Comparison of ENCODE assay signal across 8 cellular contexts in genomic region chr19:7652061-7652641, GRCh38. TPM values are rescaled to one million over a fixed set of nuclear protein-coding genes. Genes with fewer than 3 reads are reported as not detected.
DNase-seq lines count a peak whose midpoint lies in the region; ATAC-seq and TF ChIP-seq lines count a peak whose summit lies in the region.

No MANE protein-coding gene starts in this region.

- H3K27me3 ChIP-seq in Caco-2 (replicated peaks; ENCODE audit: control insufficient read depth, insufficient read depth, low read length) (no peaks in the 10 kb centered on the region), HUES64 (ENCODE audit: insufficient read depth, low read length) (peaks cover 29% of the 10 kb centered on the region), OCI-LY1 (ENCODE audit: insufficient read depth, low read length) (0 out of 2 replicates have a peak, but pooled peaks cover 6% of the 10 kb centered on the region), mononuclear cell (ENCODE audit: insufficient read depth, low read length) (no peaks in the 10 kb centered on the region)

- H3K9me3 ChIP-seq in Caco-2: no peaks in the 10 kb centered on the region
- H3K9me3 ChIP-seq in HUES64 (ENCODE audit: insufficient read depth, low read depth, low read length): no peaks in the 10 kb centered on the region
- H3K9me3 ChIP-seq in OCI-LY1 (ENCODE audit: low read length): no peaks in the 10 kb centered on the region
- H3K9me3 ChIP-seq in mononuclear cell (ENCODE audit: low read depth, low read length): no peaks in the 10 kb centered on the region

- H3K27ac ChIP-seq in HUES64 (ENCODE audit: low read depth, low read length) (no peak overlapping the region), OCI-LY1 (ENCODE audit: low read depth, low read length, poor library complexity, severe bottlenecking) (no peak overlapping the region)

- H3K9ac ChIP-seq in HUES64 (ENCODE audit: low read depth, low read length) (no peak overlapping the region), OCI-LY1 (ENCODE audit: low read length) (no peak overlapping the region; the same call in 1 of the 2 replicates)

- H3K36me3 ChIP-seq in Caco-2 (ENCODE audit: control insufficient read depth, insufficient read depth, low read length) (no peaks in the 10 kb centered on the region), HUES64 (ENCODE audit: insufficient read depth, low read length) (no peaks in the 10 kb centered on the region), OCI-LY1 (ENCODE audit: insufficient read depth, low read length) (peaks cover 8% of the 10 kb centered on the region; the same call in 1 of the 2 replicates)

- POLR2A ChIA-PET in Caco-2 (lab: Charles Lee): interaction anchor here (0.7 kb wide), 1 partner anchor 405 kb away, joined by 3 read pairs; no protein-coding TSS in a partner anchor

- peak overlapping the region; percentile 92 for H3K4me2 ChIP-seq in OCI-LY1 (ENCODE audit: low read length)

- H3K27me3 Mint-ChIP-seq in Caco-2 (ENCODE audit: insufficient read depth, unreplicated experiment): no peaks in the 10 kb centered on the region
- peaks cover 9% of the 10 kb centered on the region for H3K27me3 Mint-ChIP-seq in endothelial cell (ENCODE audit: unreplicated experiment)

- no peaks in the 10 kb centered on the region for H3F3A ChIP-seq in OCI-LY1 (ENCODE audit: insufficient read depth, low read length)

- WGBS in HUES64: 9% methylated on average over 28 of the region's 28 CpGs

- CTCF ChIA-PET in Caco-2 (lab: Charles Lee): interaction anchor here (0.6 to 1.9 kb wide), 4 partner anchors 28 to 147 kb away, joined by 3 to 13 read pairs (median 6); partner anchors contain the start of gene TRAPPC5

- no peaks in the 10 kb centered on the region for H3K79me2 ChIP-seq in OCI-LY1 (ENCODE audit: insufficient read depth, low read length)

- peaks cover 13% of the 10 kb centered on the region for H3K4me1 Mint-ChIP-seq in Caco-2 (ENCODE audit: low read depth, unreplicated experiment)
- H3K4me1 Mint-ChIP-seq in endothelial cell (ENCODE audit: unreplicated experiment): peaks cover 2% of the 10 kb centered on the region

- H3K4me3 ChIP-seq in Caco-2 (ENCODE audit: low read depth, low read length) (peak overlapping the region; percentile 1; the same call in 1 of the 2 replicates), HUES64 (ENCODE audit: low read length) (peak overlapping the region; percentile 46), OCI-LY1 (ENCODE audit: low read depth, low read length, poor library complexity, severe bottlenecking) (peak overlapping the region; percentile 47), mononuclear cell (ENCODE audit: low read length) (peak overlapping the region; percentile 14)

- H3K9me2 ChIP-seq in OCI-LY1 (ENCODE audit: low read depth, low read length): no peaks in the 10 kb centered on the region

- TF ChIP-seq CTCF in Caco-2 (IDR thresholded peaks at IDR 0.05; ENCODE audit: insufficient read depth in 1 of 2, low read depth in 1 of 2, low read length in 1 of 2, severe bottlenecking in 1 of 2, unreplicated experiment in 1 of 2) (peak; percentile 90 to 92), OCI-LY1 (IDR thresholded peaks at IDR 0.05; ENCODE audit: low read length) (peak; percentile 96), endothelial cell (IDR thresholded peaks at IDR 0.05; ENCODE audit: unreplicated experiment) (peak; percentile 98)

- H3K9me3 Mint-ChIP-seq in Caco-2 (ENCODE audit: unreplicated experiment) (no peaks in the 10 kb centered on the region), endothelial cell (ENCODE audit: unreplicated experiment) (no peaks in the 10 kb centered on the region)

- intact Hi-C loops in Caco-2 (cut with micrococcal nuclease; ENCODE audit: unreplicated experiment): loop anchor here (1.0 kb wide), 2 partner anchors 28 to 147 kb away; partner anchors contain the start of gene TRAPPC5

- peak overlapping the region; percentile 93 for H3K27ac Mint-ChIP-seq in Caco-2 (ENCODE audit: unreplicated experiment)
- no peak overlapping the region for H3K27ac Mint-ChIP-seq in endothelial cell (ENCODE audit: unreplicated experiment)

- H3K4me3 Mint-ChIP-seq in Caco-2 (ENCODE audit: unreplicated experiment): peak overlapping the region; percentile 80
- no peak overlapping the region for H3K4me3 Mint-ChIP-seq in endothelial cell (ENCODE audit: unreplicated experiment)

- H2AFZ ChIP-seq in OCI-LY1 (ENCODE audit: low read length): peak overlapping the region; percentile 88; the same call in 1 of the 2 replicates

- no peaks in the 10 kb centered on the region for H3K36me3 Mint-ChIP-seq in Caco-2 (ENCODE audit: insufficient read depth, unreplicated experiment)
- H3K36me3 Mint-ChIP-seq in endothelial cell (ENCODE audit: low read depth, unreplicated experiment): no peaks in the 10 kb centered on the region

- DNase-seq in Caco-2 (peak; percentile 88 to 92), endothelial cell (ENCODE audit: low spot score) (peak; percentile 87)
- peak; percentile 99 for DNase-seq in activated CD8-positive, alpha-beta memory T cell treated with anti-CD3 and anti-CD28 coated beads, Interleukin-2, amount 50 U/mL, for 48 hours
- peak; percentile 70 to 79 for DNase-seq in stimulated activated CD8-positive, alpha-beta memory T cell treated with anti-CD3 and anti-CD28 coated beads, Interleukin-2, amount 100 ng/mL, for 48 hours (ENCODE audit: low read depth in 2 of 2)

- H3K4me1 ChIP-seq in Caco-2: no peaks in the 10 kb centered on the region
- peaks cover 2% of the 10 kb centered on the region; the same call in 1 of the 2 replicates for H3K4me1 ChIP-seq in HUES64 (ENCODE audit: insufficient read depth, low read length)
- peaks cover 5% of the 10 kb centered on the region for H3K4me1 ChIP-seq in OCI-LY1 (ENCODE audit: insufficient read depth, low read length, severe bottlenecking)
- peaks cover 54% of the 10 kb centered on the region for H3K4me1 ChIP-seq in mononuclear cell (ENCODE audit: insufficient read depth, low read length)

- no TSS peak for BruUV-seq in Caco-2 (replicated peaks; lab: Mats Ljungman, UMichigan)

- no peaks in the 10 kb centered on the region for H4K20me1 ChIP-seq in OCI-LY1 (ENCODE audit: insufficient read depth, low read length)

- ATAC-seq in GM19397 (IDR thresholded peaks at IDR 0.05; ENCODE audit: unreplicated experiment): no peak

RNA-seq across cellular contexts. Expression of gene STXBP2, which starts 15.2 kb away (rescaled TPM):
- 113 and 125 TPM in 2 replicates for total RNA-seq in Caco-2 (2022)
- polyA plus RNA-seq in HUES64 (2013, experiment 1 of 2): 33.4 TPM
- polyA plus RNA-seq in HUES64 (2013, experiment 2 of 2): 34.7 TPM
- 42.2 TPM for total RNA-seq in endothelial cell (ENCODE audit: unreplicated experiment)
- 89.7 TPM for total RNA-seq in mononuclear cell

RNA-seq across cellular contexts. Expression of gene RETN, which starts 16.7 kb away (rescaled TPM):
- total RNA-seq in Caco-2 (2022): not detected in 2 replicates
- polyA plus RNA-seq in HUES64 (2013, experiment 1 of 2): not detected
- not detected for polyA plus RNA-seq in HUES64 (2013, experiment 2 of 2)
- not detected for total RNA-seq in endothelial cell (ENCODE audit: unreplicated experiment)
- 47.2 TPM for total RNA-seq in mononuclear cell

RNA-seq across cellular contexts. Expression of gene PCP2, which starts 18.6 kb away (rescaled TPM):
- total RNA-seq in Caco-2 (2022) (0.88 and 1.9 TPM in 2 replicates), endothelial cell (ENCODE audit: unreplicated experiment) (not detected), mononuclear cell (0.63 TPM)
- polyA plus RNA-seq in HUES64 (2013, experiment 1 of 2): not detected
- polyA plus RNA-seq in HUES64 (2013, experiment 2 of 2): not detected

RNA-seq across cellular contexts. Expression of gene PET100, which starts 22.6 kb away (rescaled TPM):
- total RNA-seq in Caco-2 (2022) (138 and 139 TPM in 2 replicates), endothelial cell (ENCODE audit: unreplicated experiment) (122 TPM), mononuclear cell (14.3 TPM)
- polyA plus RNA-seq in HUES64 (2013, experiment 1 of 2): 55.2 TPM
- 60.3 TPM for polyA plus RNA-seq in HUES64 (2013, experiment 2 of 2)

RNA-seq across cellular contexts. Expression of gene XAB2, which starts 22.8 kb away (rescaled TPM):
- 44.7 and 47.9 TPM in 2 replicates for total RNA-seq in Caco-2 (2022)
- polyA plus RNA-seq in HUES64 (2013, experiment 1 of 2): 33.8 TPM
- 34.4 TPM for polyA plus RNA-seq in HUES64 (2013, experiment 2 of 2)
- total RNA-seq in endothelial cell (ENCODE audit: unreplicated experiment): 46.1 TPM
- total RNA-seq in mononuclear cell: 53.2 TPM

Comparison
In these comparisons a context has a peak if more than half of its experiments do, and no peak if none do; other contexts are left out.
1. RNA of gene RETN, which starts 16.7 kb away (total RNA-seq): 47.2 TPM in mononuclear cell (single experiment); not detected in Caco-2 and not detected in endothelial cell (single experiment); every median in the first group is over 10 times any median in the second.
2. Peak in every context shown above with its lines, with median percentiles within 50 percentile points of each other: DNase-seq, H3K4me3 ChIP-seq and CTCF ChIP-seq.